In the genomic region with DNA sequence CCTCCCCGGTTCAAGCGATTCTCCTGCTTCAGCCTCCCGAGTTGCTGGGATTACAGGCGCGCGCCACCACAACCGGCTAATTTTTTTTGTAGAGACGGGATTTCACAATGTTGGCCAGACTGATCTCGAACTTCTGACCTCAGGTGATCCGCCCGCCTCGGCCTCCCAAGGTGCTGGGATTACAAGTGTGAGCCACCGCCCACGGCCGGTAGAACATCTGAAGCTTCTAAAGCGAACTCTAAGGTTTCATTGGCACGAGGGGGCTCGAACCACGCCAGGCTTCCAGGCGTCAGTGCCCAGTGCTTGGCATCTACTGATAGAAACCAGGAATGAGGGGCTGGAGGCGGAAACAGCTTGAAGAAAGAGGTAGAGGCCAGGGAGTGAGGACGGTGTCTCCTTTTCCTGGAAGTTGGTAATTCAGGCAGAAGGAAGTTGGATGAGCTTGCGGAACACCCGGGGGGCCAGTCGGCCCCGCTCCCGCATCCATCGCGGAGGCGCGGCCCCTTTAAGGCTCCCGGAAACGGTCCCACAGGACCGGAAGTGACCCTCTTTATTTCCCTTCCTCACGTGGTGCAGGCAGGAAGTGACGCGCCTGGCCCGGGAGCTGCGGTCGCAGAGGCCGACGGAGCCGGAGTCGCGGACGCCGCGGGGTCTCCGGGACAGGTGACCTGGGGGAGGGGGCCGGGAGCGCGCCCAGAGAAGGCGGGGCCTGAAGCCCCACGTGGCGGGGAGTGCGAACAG, we compare ENCODE assay signal across 8 cellular contexts. TPM values are rescaled to one million over a fixed set of nuclear protein-coding genes. Genes with fewer than 3 reads are reported as not detected.
DNase-seq lines count a peak whose midpoint lies in the region; ATAC-seq and TF ChIP-seq lines count a peak whose summit lies in the region.

A gene (plus strand): TSS at position 579 of the 741 bp plus-strand sequence. CDS start 1,876 bp downstream, outside the sequence.

- H3K9me3 Mint-ChIP-seq in CD8-positive, alpha-beta memory T cell: no peaks in the 10 kb centered on the region
- no peaks in the 10 kb centered on the region for H3K9me3 Mint-ChIP-seq in endothelial cell (ENCODE audit: unreplicated experiment)

- peaks cover 3 to 38% (median 12%) of the 10 kb centered on the region in 3 donors for H3K36me3 Mint-ChIP-seq in CD8-positive, alpha-beta memory T cell
- H3K36me3 Mint-ChIP-seq in endothelial cell (ENCODE audit: low read depth, unreplicated experiment): peaks cover 31% of the 10 kb centered on the region

- CTCF ChIA-PET in CD8-positive, alpha-beta memory T cell (lab: Charles Lee): interaction anchor here (1.0 to 2.5 kb wide), 9 partner anchors 9 to 143 kb away, joined by 3 to 21 read pairs (median 5); a partner anchor contains a TSS

- peaks cover 0 to 1% of the 10 kb centered on the region in 2 donors for H3K27me3 Mint-ChIP-seq in CD8-positive, alpha-beta memory T cell
- peaks cover 22% of the 10 kb centered on the region for H3K27me3 Mint-ChIP-seq in endothelial cell (ENCODE audit: unreplicated experiment)

- peak within 1 kb of the TSS; percentile 81 to 93 (median 90) for H3K4me3 Mint-ChIP-seq in CD8-positive, alpha-beta memory T cell
- peak within 1 kb of the TSS; percentile 93 for H3K4me3 Mint-ChIP-seq in endothelial cell (ENCODE audit: unreplicated experiment)

- peaks cover 34 to 46% (median 35%) of the 10 kb centered on the region in 3 donors for H3K4me1 Mint-ChIP-seq in CD8-positive, alpha-beta memory T cell
- peaks cover 20% of the 10 kb centered on the region for H3K4me1 Mint-ChIP-seq in endothelial cell (ENCODE audit: unreplicated experiment)

- no peaks in the 10 kb centered on the region for H3K27me3 ChIP-seq in CD8-positive, alpha-beta memory T cell (ENCODE audit: insufficient read depth, low read length, poor library complexity, severe bottlenecking)

- peak within 1 kb of the TSS; percentile 84 for H3K27ac ChIP-seq in CD8-positive, alpha-beta memory T cell (ENCODE audit: low read depth, low read length)

- TF ChIP-seq CTCF in endothelial cell (IDR thresholded peaks at IDR 0.05; ENCODE audit: unreplicated experiment): no peak

- H3K36me3 ChIP-seq in CD8-positive, alpha-beta memory T cell (ENCODE audit: insufficient read depth, low read length): peaks cover 21% of the 10 kb centered on the region

- DNase-seq in CD8-positive, alpha-beta memory T cell: peak in 4 of 5 donors; percentile 87 to 96 (median 92)
- DNase-seq in HPDE6-E6E7 (ENCODE audit: extremely low spot score) (peak; percentile 89), NCI-H82 treated with DMSO at 0.1 percent for 48 hours (lab: John Stamatoyannopoulos, UW; ENCODE audit: unreplicated experiment) (peak; percentile 94), endothelial cell (ENCODE audit: low spot score) (peak; percentile 95), middle frontal gyrus (ENCODE audit: extremely low spot score, low spot score) (peak; percentile 93)
- DNase-seq in activated CD8-positive, alpha-beta memory T cell treated with anti-CD3 and anti-CD28 coated beads for 24 hours: peak; percentile 97
- peak; percentile 92 for DNase-seq in stimulated activated CD8-positive, alpha-beta memory T cell treated with anti-CD3 and anti-CD28 coated beads, Interleukin-4, amount 100 ng/mL, for 24 hours (ENCODE audit: low read depth)

- H3K4me3 ChIP-seq in CD8-positive, alpha-beta memory T cell (ENCODE audit: low read length): peak within 1 kb of the TSS; percentile 76

- H3K9me3 ChIP-seq in CD8-positive, alpha-beta memory T cell (ENCODE audit: low read length): no peaks in the 10 kb centered on the region

- peak within 1 kb of the TSS; percentile 92 to 97 (median 96) for H3K27ac Mint-ChIP-seq in CD8-positive, alpha-beta memory T cell
- H3K27ac Mint-ChIP-seq in endothelial cell (ENCODE audit: unreplicated experiment): peak within 1 kb of the TSS; percentile 99

- POLR2A ChIA-PET in CD8-positive, alpha-beta memory T cell (lab: Charles Lee): interaction anchor here (0.9 to 2.4 kb wide), 16 partner anchors 9 to 655 kb away, joined by 3 to 67 read pairs (median 4); a partner anchor contains a TSS

- ATAC-seq in GM19455 (IDR thresholded peaks at IDR 0.05; ENCODE audit: unreplicated experiment): peak; percentile 37

- H3K4me1 ChIP-seq in CD8-positive, alpha-beta memory T cell (ENCODE audit: insufficient read depth, low read length): peaks cover 23% of the 10 kb centered on the region

RNA-seq across cellular contexts. Expression of the gene that starts here (rescaled TPM):
- total RNA-seq in CD8-positive, alpha-beta memory T cell: 10 to 100 TPM; 20.4 to 23.1 TPM
- 9.4 TPM for polyA plus RNA-seq in CD8-positive, alpha-beta memory T cell
- 28.0 TPM for total RNA-seq in endothelial cell (ENCODE audit: unreplicated experiment)

Comparison
In these comparisons a context has a peak if more than half of its experiments do, and no peak if none do; other contexts are left out.
1. Peak in every context shown above with its lines: DNase-seq, ATAC-seq, H3K4me3 ChIP-seq and H3K27ac ChIP-seq.